Comparison of ENCODE assay signal across 13 cellular contexts in genomic region chr7:136353287-136353686, GRCh38.
DNase-seq lines count a peak whose midpoint lies in the region; ATAC-seq and FAIRE-seq lines count a peak whose summit lies in the region.
"Had no signal": no experiment of that assay in that cellular context is flagged by ENCODE, and none has a peak within 500 bp of the region (broad histone marks: within the 10 kb centered on the region; RNA-seq: fewer than 3 reads in every experiment).

No MANE protein-coding gene starts in this region.

- no peak overlapping the region for H3K27ac ChIP-seq in naive thymus-derived CD4-positive, alpha-beta T cell (ENCODE audit: low read depth, low read length)
- H3K27ac ChIP-seq: colonic mucosa, transverse colon had no signal

- ATAC-seq in GM18861 (IDR thresholded peaks at IDR 0.05; ENCODE audit: unreplicated experiment) (peak; percentile 44), GM21529 (IDR thresholded peaks at IDR 0.05; ENCODE audit: unreplicated experiment) (peak; percentile 60), HG03103 (IDR thresholded peaks at IDR 0.05; ENCODE audit: low read depth, unreplicated experiment) (peak; percentile 68)
- ATAC-seq in naive thymus-derived CD4-positive, alpha-beta T cell: no peak

- intact Hi-C loops in naive thymus-derived CD4-positive, alpha-beta T cell (cut with micrococcal nuclease): no loop called here

- CTCF ChIA-PET in naive thymus-derived CD4-positive, alpha-beta T cell (lab: Charles Lee): no interaction called here

- no peaks in the 10 kb centered on the region for H3K36me3 Mint-ChIP-seq in naive thymus-derived CD4-positive, alpha-beta T cell

- no peak overlapping the region for H3K4me3 ChIP-seq in naive thymus-derived CD4-positive, alpha-beta T cell (ENCODE audit: low read length)
- H3K4me3 ChIP-seq: colonic mucosa, transverse colon had no signal

- peaks cover 0 to 6% (median 5%) of the 10 kb centered on the region in 5 donors for H3K27me3 Mint-ChIP-seq in naive thymus-derived CD4-positive, alpha-beta T cell
- H3K27me3 Mint-ChIP-seq: B cell had no signal

- DNase-seq in SK-N-DZ (ENCODE audit: low spot score) (peak; percentile 8), NCI-H345 treated with DMSO at 0.1 percent for 48 hours (lab: John Stamatoyannopoulos, UW; ENCODE audit: unreplicated experiment) (no peak), HTR-8/SVneo (ENCODE audit: insufficient read length, low spot score) (no peak)
- no peak for DNase-seq in stimulated activated naive CD4-positive, alpha-beta T cell (lab: John Stamatoyannopoulos, UW)
- DNase-seq in naive thymus-derived CD4-positive, alpha-beta T cell: no peak
- DNase-seq: colonic mucosa, NCI-H1436, transverse colon had no signal

- H3K9me3 ChIP-seq in naive thymus-derived CD4-positive, alpha-beta T cell (ENCODE audit: control insufficient read depth in 2 of 3, low read length in 3 of 3): no peaks in the 10 kb centered on the region
- H3K9me3 ChIP-seq: colonic mucosa, transverse colon had no signal

- no peaks in the 10 kb centered on the region for H3K27me3 ChIP-seq in naive thymus-derived CD4-positive, alpha-beta T cell (ENCODE audit: control insufficient read depth in 2 of 2, insufficient read depth in 2 of 2, low read length in 2 of 2)
- H3K27me3 ChIP-seq: colonic mucosa, transverse colon had no signal

- POLR2A ChIA-PET in naive thymus-derived CD4-positive, alpha-beta T cell (lab: Charles Lee): no interaction called here

- H3K27ac Mint-ChIP-seq in naive thymus-derived CD4-positive, alpha-beta T cell: no peak overlapping the region
- H3K27ac Mint-ChIP-seq: B cell had no signal

- H3K4me1 ChIP-seq in naive thymus-derived CD4-positive, alpha-beta T cell (ENCODE audit: control insufficient read depth in 2 of 2, insufficient read depth in 2 of 2, low read length in 2 of 2): no peaks in the 10 kb centered on the region
- H3K4me1 ChIP-seq: colonic mucosa, transverse colon had no signal

- H3K4me3 Mint-ChIP-seq in naive thymus-derived CD4-positive, alpha-beta T cell: no peak overlapping the region
- H3K4me3 Mint-ChIP-seq: B cell had no signal

- H3K36me3 ChIP-seq in naive thymus-derived CD4-positive, alpha-beta T cell (ENCODE audit: control insufficient read depth in 2 of 3, insufficient read depth in 3 of 3, low read length in 3 of 3): no peaks in the 10 kb centered on the region
- H3K36me3 ChIP-seq: colonic mucosa, transverse colon had no signal

- H3K9me3 Mint-ChIP-seq in naive thymus-derived CD4-positive, alpha-beta T cell: peaks cover 0 to 4% (median 2%) of the 10 kb centered on the region in 11 donors

- no peak for FAIRE-seq in HTR-8/SVneo (lab: Jason Lieb, UNC)
- FAIRE-seq: G401.6 had no signal

- H3K4me1 Mint-ChIP-seq in naive thymus-derived CD4-positive, alpha-beta T cell: no peaks in the 10 kb centered on the region
- H3K4me1 Mint-ChIP-seq: B cell had no signal
